Comparison of ENCODE assay signal across 35 cellular contexts in genomic region chr2:99757715-99758114, GRCh38.
"Had no signal": no experiment of that assay in that cellular context is flagged by ENCODE, and none has a peak within 500 bp of the region (broad histone marks: within the 10 kb centered on the region; RNA-seq: fewer than 3 reads in every experiment).

No MANE protein-coding gene starts in this region.

- H3K4me3 ChIP-seq: adrenal gland, body of pancreas, colonic mucosa, dorsolateral prefrontal cortex, esophagus muscularis mucosa, gastrocnemius medialis, heart right ventricle had no signal

- H3K27me3 ChIP-seq: adrenal gland, body of pancreas, colonic mucosa, dorsolateral prefrontal cortex, esophagus muscularis mucosa, foreskin keratinocyte, gastrocnemius medialis, heart right ventricle had no signal

- DNase-seq: activated B cell treated with CpG ODN at 0.5 μM for 24 hours; activated CD4-positive, alpha-beta T cell treated with anti-CD3 and anti-CD28 coated beads for 48 hours; activated CD4-positive, alpha-beta T cell treated with anti-CD3 and anti-CD28 coated beads, Interleukin-2, amount 50 U/mL, for 1 hour; activated CD4-positive, alpha-beta T cell treated with anti-CD3 and anti-CD28 coated beads, Interleukin-2, amount 50 U/mL, for 48 hours; activated CD8-positive, alpha-beta memory T cell treated with anti-CD3 and anti-CD28 coated beads for 24 hours; activated CD8-positive, alpha-beta T cell treated with anti-CD3 and anti-CD28 coated beads for 36 hours; activated effector memory CD4-positive, alpha-beta T cell treated with anti-CD3 and anti-CD28 coated beads, Interleukin-2, amount 50 U/mL, for 16 hours; activated naive CD4-positive, alpha-beta T cell treated with anti-CD3 and anti-CD28 coated beads for 36 hours; activated naive CD8-positive, alpha-beta T cell treated with anti-CD3 and anti-CD28 coated beads for 36 hours; activated naive CD8-positive, alpha-beta T cell treated with anti-CD3 and anti-CD28 coated beads, Interleukin-2, amount 50 U/mL, for 24 hours; activated T-cell treated with anti-CD3 and anti-CD28 coated beads, Interleukin-2, amount 50 U/mL, for 1 hour; activated T-cell treated with anti-CD3 and anti-CD28 coated beads, Interleukin-2, amount 50 U/mL, for 48 hours; adrenal gland; amygdala; aorta; body of pancreas; caudate nucleus; colonic mucosa; dorsolateral prefrontal cortex; effector memory CD4-positive, alpha-beta T cell; endodermal cell; erythroblast; foreskin keratinocyte; gastrocnemius medialis; heart right ventricle; T-helper 1 cell; T-helper 17 cell; T1000; WERI-Rb-1 had no signal

- H3K27ac Mint-ChIP-seq: activated B cell treated with CpG ODN at 0.5 μM for 24 hours; activated CD8-positive, alpha-beta T cell treated with anti-CD3 and anti-CD28 coated beads for 36 hours; activated naive CD4-positive, alpha-beta T cell treated with anti-CD3 and anti-CD28 coated beads for 36 hours; activated naive CD4-positive, alpha-beta T cell treated with anti-CD3 and anti-CD28 coated beads, Interleukin-2, amount 50 U/mL, for 24 hours; activated naive CD8-positive, alpha-beta T cell treated with anti-CD3 and anti-CD28 coated beads for 36 hours; activated naive CD8-positive, alpha-beta T cell treated with anti-CD3 and anti-CD28 coated beads, Interleukin-2, amount 50 U/mL, for 24 hours; activated T-helper 1 cell treated with anti-CD3 and anti-CD28 coated beads, Interleukin-12 subunit alpha, Interleukin-12 subunit beta, Interleukin-2, Interleukin-4 antibody, amounts not matched to agents 30 ng/mL and 10 ng/mL and 1 ng/mL, durations not matched to agents 14 hours and 24 hours and 36 hours; activated T-helper 2 cell treated with anti-CD3 and anti-CD28 coated beads, Interferon-gamma antibody, Interleukin-2, Interleukin-4, amounts not matched to agents 10 μg/mL and 5 μg/mL and 100 μg/mL, durations not matched to agents 14 hours and 24 hours and 36 hours; endodermal cell; T-helper 17 cell; T-helper 2 cell treated with Interferon-gamma antibody and Interleukin-4, amounts not matched to agents 5 μg/mL and 100 μg/mL, for 36 hours had no signal

- H3K4me1 ChIP-seq: adrenal gland, body of pancreas, colonic mucosa, esophagus muscularis mucosa, foreskin keratinocyte, gastrocnemius medialis had no signal

- H3K36me3 Mint-ChIP-seq: activated naive CD4-positive, alpha-beta T cell treated with anti-CD3 and anti-CD28 coated beads, Interleukin-2, amount 50 U/mL, for 24 hours; activated naive CD8-positive, alpha-beta T cell treated with anti-CD3 and anti-CD28 coated beads for 36 hours had no signal

- H3K4me3 Mint-ChIP-seq: activated B cell treated with CpG ODN at 0.5 μM for 24 hours; activated CD8-positive, alpha-beta T cell treated with anti-CD3 and anti-CD28 coated beads for 36 hours; activated naive CD4-positive, alpha-beta T cell treated with anti-CD3 and anti-CD28 coated beads for 36 hours; activated naive CD4-positive, alpha-beta T cell treated with anti-CD3 and anti-CD28 coated beads, Interleukin-2, amount 50 U/mL, for 24 hours; activated naive CD8-positive, alpha-beta T cell treated with anti-CD3 and anti-CD28 coated beads for 36 hours; activated naive CD8-positive, alpha-beta T cell treated with anti-CD3 and anti-CD28 coated beads, Interleukin-2, amount 50 U/mL, for 24 hours; activated T-helper 1 cell treated with anti-CD3 and anti-CD28 coated beads, Interleukin-12 subunit alpha, Interleukin-12 subunit beta, Interleukin-2, Interleukin-4 antibody, amounts not matched to agents 30 ng/mL and 10 ng/mL and 1 ng/mL, durations not matched to agents 14 hours and 24 hours and 36 hours; endodermal cell; T-helper 17 cell; T-helper 2 cell treated with Interferon-gamma antibody and Interleukin-4, amounts not matched to agents 5 μg/mL and 100 μg/mL, for 36 hours had no signal

- H3K4me1 Mint-ChIP-seq: activated naive CD4-positive, alpha-beta T cell treated with anti-CD3 and anti-CD28 coated beads, Interleukin-2, amount 50 U/mL, for 24 hours; activated naive CD8-positive, alpha-beta T cell treated with anti-CD3 and anti-CD28 coated beads for 36 hours; activated naive CD8-positive, alpha-beta T cell treated with anti-CD3 and anti-CD28 coated beads, Interleukin-2, amount 50 U/mL, for 24 hours; endodermal cell; T-helper 17 cell had no signal

- H3K9me3 Mint-ChIP-seq: activated B cell treated with CpG ODN at 0.5 μM for 24 hours; activated CD8-positive, alpha-beta T cell treated with anti-CD3 and anti-CD28 coated beads for 36 hours; activated naive CD4-positive, alpha-beta T cell treated with anti-CD3 and anti-CD28 coated beads for 36 hours; activated naive CD4-positive, alpha-beta T cell treated with anti-CD3 and anti-CD28 coated beads, Interleukin-2, amount 50 U/mL, for 24 hours; activated naive CD8-positive, alpha-beta T cell treated with anti-CD3 and anti-CD28 coated beads for 36 hours; activated naive CD8-positive, alpha-beta T cell treated with anti-CD3 and anti-CD28 coated beads, Interleukin-2, amount 50 U/mL, for 24 hours; activated T-helper 1 cell treated with anti-CD3 and anti-CD28 coated beads, Interleukin-12 subunit alpha, Interleukin-12 subunit beta, Interleukin-2, Interleukin-4 antibody, amounts not matched to agents 30 ng/mL and 10 ng/mL and 1 ng/mL, durations not matched to agents 14 hours and 24 hours and 36 hours; activated T-helper 2 cell treated with anti-CD3 and anti-CD28 coated beads, Interferon-gamma antibody, Interleukin-2, Interleukin-4, amounts not matched to agents 10 μg/mL and 5 μg/mL and 100 μg/mL, durations not matched to agents 14 hours and 24 hours and 36 hours; endodermal cell; T-helper 2 cell treated with Interferon-gamma antibody and Interleukin-4, amounts not matched to agents 5 μg/mL and 100 μg/mL, for 36 hours had no signal

- H3K27me3 Mint-ChIP-seq: activated B cell treated with CpG ODN at 0.5 μM for 24 hours; activated CD8-positive, alpha-beta T cell treated with anti-CD3 and anti-CD28 coated beads for 36 hours; activated naive CD4-positive, alpha-beta T cell treated with anti-CD3 and anti-CD28 coated beads, Interleukin-2, amount 50 U/mL, for 24 hours; activated naive CD8-positive, alpha-beta T cell treated with anti-CD3 and anti-CD28 coated beads, Interleukin-2, amount 50 U/mL, for 24 hours had no signal

- ATAC-seq: activated CD4-positive, CD25-positive, alpha-beta regulatory T cell treated with anti-CD3 and anti-CD28 coated beads, Interleukin-2, amount 50 U/mL, for 24 hours; activated CD8-positive, alpha-beta T cell treated with anti-CD3 and anti-CD28 coated beads for 36 hours; activated naive CD8-positive, alpha-beta T cell treated with anti-CD3 and anti-CD28 coated beads, Interleukin-2, amount 50 U/mL, for 24 hours; body of pancreas; foreskin keratinocyte; gastrocnemius medialis; heart right ventricle; T-helper 17 cell had no signal

- H3K27ac ChIP-seq: adrenal gland, body of pancreas, colonic mucosa, dorsolateral prefrontal cortex, esophagus muscularis mucosa, foreskin keratinocyte, gastrocnemius medialis, heart right ventricle, WERI-Rb-1 had no signal
